ENCODE assay signal across 9 cellular contexts in genomic region chr10:70528726-70529362, GRCh38. TPM values are rescaled to one million over a fixed set of nuclear protein-coding genes. Genes with fewer than 3 reads are reported as not detected.
A peak's percentile ranks its signal among the peaks of the same experiment; 100 is the strongest.
DNase-seq lines count a peak whose midpoint lies in the region; ATAC-seq and TF ChIP-seq lines count a peak whose summit lies in the region.
"Had no signal": no experiment of that assay in that cellular context is flagged by ENCODE, and none has a peak within 500 bp of the region (broad histone marks: within the 10 kb centered on the region; RNA-seq: fewer than 3 reads in every experiment).

No MANE protein-coding gene starts in this region.

- no peak overlapping the region for H3K27ac Mint-ChIP-seq in Calu3 (ENCODE audit: unreplicated experiment)
- H3K27ac Mint-ChIP-seq: dendritic cell treated with granulocyte-macrophage colony-stimulating factor and Interleukin-4, amounts not matched to agents 40 ng/mL and 50 ng/mL, for 4 days had no signal

- intact Hi-C loops in Calu3 (cut with micrococcal nuclease; ENCODE audit: unreplicated experiment) (no loop called here), HCT116 (cut with micrococcal nuclease) (no loop called here)

- H2AFZ ChIP-seq in HCT116 (ENCODE audit: low read depth, low read length, poor library complexity, severe bottlenecking), result no peak overlapping the region

- CTCF ChIA-PET in Calu3 (lab: Charles Lee), result interaction anchor here (0.7 to 1.2 kb wide), 4 partner anchors 60 to 253 kb away, joined by 3 to 7 read pairs (median 4); no protein-coding TSS in a partner anchor
- CTCF ChIA-PET in HCT116 (lab: Charles Lee), result no interaction called here

- H3K4me3 Mint-ChIP-seq in Calu3 (ENCODE audit: low read depth, unreplicated experiment), result no peak overlapping the region
- H3K4me3 Mint-ChIP-seq: dendritic cell treated with granulocyte-macrophage colony-stimulating factor and Interleukin-4, amounts not matched to agents 40 ng/mL and 50 ng/mL, for 4 days had no signal

- no peak overlapping the region for H3K4me2 ChIP-seq in HCT116 (ENCODE audit: low read length)

- peak; percentile 53 for DNase-seq in Calu3
- peak; percentile 34 for DNase-seq in HCT116 (ENCODE audit: low read depth, low spot score)
- DNase-seq in WERI-Rb-1, result peak; percentile 41
- DNase-seq in iris pigment epithelial cell (ENCODE audit: low read depth), result peak; percentile 71
- no peak for DNase-seq in NCI-H1092 treated with DMSO at 0.1 percent for 48 hours (lab: John Stamatoyannopoulos, UW)
- no peak for DNase-seq in NOMO-1 treated with DMSO at 0.1 percent for 48 hours (lab: John Stamatoyannopoulos, UW; ENCODE audit: unreplicated experiment)
- no peak for DNase-seq in NK-92 treated with Interleukin-12 subunit alpha and Interleukin-12 subunit beta, amount 100 ng/mL, for 24 hours (lab: John Stamatoyannopoulos, UW)
- no peak for DNase-seq in activated CD4-positive, alpha-beta T cell treated with anti-CD3 and anti-CD28 coated beads, Interleukin-2, amount 50 U/mL, for 48 hours

- H3K36me3 Mint-ChIP-seq in Calu3 (ENCODE audit: insufficient read depth, unreplicated experiment), result no peaks in the 10 kb centered on the region

- peak; percentile 86 for ATAC-seq in HCT116

- no peaks in the 10 kb centered on the region for H3K9me3 ChIP-seq in HCT116 (ENCODE audit: control insufficient read depth in 1 of 2, insufficient read depth in 1 of 2, low read depth in 1 of 2, low read length in 2 of 2)
- no peaks in the 10 kb centered on the region for H3K9me3 ChIP-seq in WERI-Rb-1 (ENCODE audit: severe bottlenecking)

- H3K79me2 ChIP-seq in HCT116 (ENCODE audit: insufficient read depth, low read length), result peaks cover 10% of the 10 kb centered on the region; the same call in 1 of the 2 replicates

- BruUV-seq in Calu3 (replicated peaks; lab: Mats Ljungman, UMichigan), result no TSS peak
- no TSS peak for BruUV-seq in HCT116 (replicated peaks; lab: Mats Ljungman, UMichigan)

- no peak for TF ChIP-seq RAD21 in HCT116 (IDR thresholded peaks at IDR 0.05; ENCODE audit: low read depth)

- H3K9ac ChIP-seq in HCT116 (ENCODE audit: low read length), result no peak overlapping the region

- peaks cover 9 to 29% of the 10 kb centered on the region in 2 experiments; a peak in 3 of 4 replicates for H3K36me3 ChIP-seq in HCT116 (ENCODE audit: control insufficient read depth in 1 of 2, insufficient read depth in 2 of 2, low read length in 2 of 2)
- no peaks in the 10 kb centered on the region for H3K36me3 ChIP-seq in WERI-Rb-1

- no peak overlapping the region for H3K27ac ChIP-seq in HCT116 (ENCODE audit: low read depth, low read length)
- H3K27ac ChIP-seq in WERI-Rb-1, result no peak overlapping the region

- TF ChIP-seq POLR2A in HCT116 (IDR thresholded peaks at IDR 0.05; ENCODE audit: borderline replicate concordance, extremely low read depth, insufficient read depth, insufficient read length), result no peak

- peaks cover 70% of the 10 kb centered on the region for H3K27me3 Mint-ChIP-seq in Calu3 (ENCODE audit: unreplicated experiment)

- POLR2A ChIA-PET in HCT116 (lab: Charles Lee), result no interaction called here

- TF ChIP-seq CTCF in Calu3 (IDR thresholded peaks at IDR 0.05; ENCODE audit: unreplicated experiment), result no peak
- TF ChIP-seq CTCF in HCT116 (IDR thresholded peaks at IDR 0.05 in 2 of 3, conservative IDR thresholded peaks at IDR 0.05 in 1 of 3; ENCODE audit: borderline replicate concordance in 1 of 3, insufficient read depth in 1 of 3, low read depth in 2 of 3, low read length in 2 of 3), result no peak
- no peak for TF ChIP-seq CTCF in WERI-Rb-1 (IDR thresholded peaks at IDR 0.05; ENCODE audit: low read depth, low read length)

- no peaks in the 10 kb centered on the region for H4K20me1 ChIP-seq in HCT116 (ENCODE audit: insufficient read depth)

- H3K4me1 Mint-ChIP-seq in Calu3 (ENCODE audit: low read depth, unreplicated experiment), result no peaks in the 10 kb centered on the region

- RAD21 ChIA-PET in HCT116 (lab: Charles Lee; ENCODE audit: low non-redundant PET in 1 of 2, low total read pairs in 2 of 2, uncharacterized antibody in 2 of 2, unreplicated experiment in 2 of 2), result interaction anchor here in 1 of 2 experiments (0.6 kb wide), 1 partner anchor 15 kb away, joined by 4 read pairs; no protein-coding TSS in a partner anchor

- no peaks in the 10 kb centered on the region for H3K9me3 Mint-ChIP-seq in Calu3 (ENCODE audit: low read depth, unreplicated experiment)
- H3K9me3 Mint-ChIP-seq: dendritic cell treated with granulocyte-macrophage colony-stimulating factor and Interleukin-4, amounts not matched to agents 40 ng/mL and 50 ng/mL, for 4 days had no signal

- no peaks in the 10 kb centered on the region for H3K4me1 ChIP-seq in HCT116 (ENCODE audit: control insufficient read depth in 1 of 2, insufficient read depth in 2 of 2, low read length in 2 of 2)

- H3K4me3 ChIP-seq in HCT116 (replicated peaks in 1 of 2; ENCODE audit: low read depth in 1 of 2, low read length in 2 of 2), result no peak overlapping the region
- no peak overlapping the region for H3K4me3 ChIP-seq in WERI-Rb-1 (ENCODE audit: low read depth, low read length)

- no peaks in the 10 kb centered on the region for H3K27me3 ChIP-seq in HCT116 (ENCODE audit: insufficient read depth, low read length)
- no peaks in the 10 kb centered on the region for H3K27me3 ChIP-seq in WERI-Rb-1 (ENCODE audit: insufficient read depth, low read depth, severe bottlenecking)

- no peaks in the 10 kb centered on the region for H3K9me2 ChIP-seq in HCT116 (ENCODE audit: insufficient read depth)

TF ChIP-seq in HCT116, 20 proteins besides CTCF, POLR2A, EP300 and RAD21:
- TF ChIP-seq, protein P1, sequence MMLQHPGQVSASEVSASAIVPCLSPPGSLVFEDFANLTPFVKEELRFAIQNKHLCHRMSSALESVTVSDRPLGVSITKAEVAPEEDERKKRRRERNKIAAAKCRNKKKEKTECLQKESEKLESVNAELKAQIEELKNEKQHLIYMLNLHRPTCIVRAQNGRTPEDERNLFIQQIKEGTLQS (IDR thresholded peaks at IDR 0.05), result no peak
- TF ChIP-seq POLR2AphosphoS5 (IDR thresholded peaks at IDR 0.05; ENCODE audit: low read depth, low read length) (no peak), ZBTB33 (IDR thresholded peaks at IDR 0.05; ENCODE audit: extremely low read depth, insufficient replicate concordance, low read length) (no peak), YY1 (IDR thresholded peaks at IDR 0.05; ENCODE audit: extremely low read depth, insufficient replicate concordance, low read depth, low read length) (no peak), SIN3A (IDR thresholded peaks at IDR 0.05; ENCODE audit: low read depth) (no peak), TCF7L2 (IDR thresholded peaks at IDR 0.05; ENCODE audit: borderline replicate concordance, extremely low read depth, insufficient read depth, insufficient read length) (no peak), EZH2 (IDR thresholded peaks at IDR 0.05) (no peak), SP1 (IDR thresholded peaks at IDR 0.05; ENCODE audit: low read depth) (no peak), FOSL1 (IDR thresholded peaks at IDR 0.05; ENCODE audit: low read depth) (no peak), CBX3 (IDR thresholded peaks at IDR 0.05; ENCODE audit: low read depth) (no peak), EZH2phosphoT487 (IDR thresholded peaks at IDR 0.05; ENCODE audit: borderline replicate concordance) (no peak), CEBPB (IDR thresholded peaks at IDR 0.05; ENCODE audit: low read depth) (no peak), ZFX (IDR thresholded peaks at IDR 0.05) (no peak), MAX (IDR thresholded peaks at IDR 0.05) (no peak)

RNA-seq across cellular contexts. Expression of gene PALD1, which starts 50.3 kb away (rescaled TPM):
- total RNA-seq in Calu3 (2022) (0.38 and 1.5 TPM in 2 replicates), HCT116 (2021; ENCODE audit: unreplicated experiment) (33.1 TPM)
- 23.1 and 25.7 TPM in 2 replicates for polyA plus RNA-seq in HCT116 (2012)

Comparison
In these comparisons a context has a peak if more than half of its experiments do, and no peak if none do; other contexts are left out.
1. DNase-seq: peak in Calu3 (single experiment), HCT116 (single experiment), WERI-Rb-1 (single experiment) and iris pigment epithelial cell (single experiment); none in NCI-H1092 treated with DMSO at 0.1 percent for 48 hours (single experiment), NOMO-1 treated with DMSO at 0.1 percent for 48 hours (single experiment), NK-92 treated with Interleukin-12 subunit alpha and Interleukin-12 subunit beta, amount 100 ng/mL, for 24 hours (single experiment) and activated CD4-positive, alpha-beta T cell treated with anti-CD3 and anti-CD28 coated beads, Interleukin-2, amount 50 U/mL, for 48 hours (0 of 2).
2. RNA of gene PALD1, which starts 50.3 kb away (total RNA-seq): 33.1 TPM in HCT116 (single experiment); 0.38 to 1.5 TPM in Calu3; every median in the first group is over 10 times any median in the second.